In the genomic region with DNA sequence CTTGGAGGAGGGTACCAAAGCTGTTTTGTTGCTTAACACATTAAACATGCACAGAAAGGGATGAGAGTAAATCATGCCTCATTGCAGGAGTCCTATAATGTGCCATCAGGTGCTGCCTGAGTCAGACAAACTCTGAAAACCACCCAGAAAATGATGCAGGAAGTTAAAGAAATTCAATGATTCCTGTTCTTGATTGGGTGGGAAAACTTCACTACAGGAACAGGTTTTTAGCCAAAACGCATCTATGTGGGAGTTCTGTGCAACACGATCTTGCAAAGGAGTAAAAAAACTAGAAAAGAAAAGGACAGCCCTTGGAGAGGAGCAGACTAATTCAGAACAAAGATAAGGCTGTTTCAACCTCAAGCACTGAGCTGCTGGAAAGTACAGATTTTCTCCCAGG, we compare ENCODE assay signal across 12 cellular contexts.
A peak's percentile ranks its signal among the peaks of the same experiment; 100 is the strongest.
DNase-seq lines count a peak whose midpoint lies in the region; ATAC-seq and TF ChIP-seq lines count a peak whose summit lies in the region.
"Had no signal": no experiment of that assay in that cellular context is flagged by ENCODE, and none has a peak within 500 bp of the region (broad histone marks: within the 10 kb centered on the region; RNA-seq: fewer than 3 reads in every experiment).

No MANE protein-coding gene starts in this region.

- no peak overlapping the region for H2BK15ac ChIP-seq in H9 (ENCODE audit: low read depth, low read length)

- H3K27me3 Mint-ChIP-seq in H9 (ENCODE audit: low read depth) (no peaks in the 10 kb centered on the region), nephron progenitor cell (ENCODE audit: low read depth, poor library complexity) (no peaks in the 10 kb centered on the region)
- H3K27me3 Mint-ChIP-seq: CD4-positive, alpha-beta memory T cell had no signal

- H3K36me3 ChIP-seq in hepatocyte (replicated peaks; ENCODE audit: insufficient read depth, low read depth) (no peaks in the 10 kb centered on the region), psoas muscle (ENCODE audit: insufficient read depth in 1 of 2, low read depth in 1 of 2) (no peaks in the 10 kb centered on the region), right atrium auricular region (no peaks in the 10 kb centered on the region)
- H3K36me3 ChIP-seq: BE2C had no signal

- H3K4me1 ChIP-seq in H9 (ENCODE audit: insufficient read depth, low read length): peaks cover 4% of the 10 kb centered on the region; the same call in 1 of the 2 replicates
- no peaks in the 10 kb centered on the region for H3K4me1 ChIP-seq in hepatocyte (ENCODE audit: insufficient read depth)
- H3K4me1 ChIP-seq in psoas muscle: no peaks in the 10 kb centered on the region
- no peaks in the 10 kb centered on the region for H3K4me1 ChIP-seq in right atrium auricular region
- H3K4me1 ChIP-seq: BE2C had no signal

- H3K79me1 ChIP-seq in H9 (ENCODE audit: insufficient read depth, low read depth, low read length, poor library complexity, severe bottlenecking): no peaks in the 10 kb centered on the region

- H3K79me2 ChIP-seq in H9 (ENCODE audit: insufficient read depth, low read length): no peaks in the 10 kb centered on the region
- H3K79me2 ChIP-seq in hepatocyte: no peaks in the 10 kb centered on the region

- H3K4me1 Mint-ChIP-seq in H9 (peaks cover 14 to 15% of the 10 kb centered on the region in 2 experiments), nephron progenitor cell (peaks cover 10% of the 10 kb centered on the region)

- H3K9me3 ChIP-seq in H9 (ENCODE audit: control insufficient read depth, low read depth, low read length) (no peaks in the 10 kb centered on the region), hepatocyte (ENCODE audit: low read depth) (no peaks in the 10 kb centered on the region), psoas muscle (no peaks in the 10 kb centered on the region), right atrium auricular region (no peaks in the 10 kb centered on the region)
- H3K9me3 ChIP-seq: BE2C had no signal

- no peak overlapping the region for H3K14ac ChIP-seq in H9 (ENCODE audit: insufficient read depth, low read length)

- no peak overlapping the region for H3K56ac ChIP-seq in H9 (ENCODE audit: insufficient read length, low read depth, low read length)

- H3K4me3 ChIP-seq in hepatocyte (no peak overlapping the region), psoas muscle (no peak overlapping the region), right atrium auricular region (no peak overlapping the region)
- H3K4me3 ChIP-seq: GM12878 had no signal

- H3K4me2 ChIP-seq in H9 (ENCODE audit: insufficient read depth, insufficient read length, low read length) (peak overlapping the region; percentile 33), hepatocyte (no peak overlapping the region)

- H3K4ac ChIP-seq in H9 (ENCODE audit: low read depth, low read length): no peak overlapping the region

- no peak overlapping the region for H3T11ph ChIP-seq in H9 (ENCODE audit: low read length)

- H3K4me3 Mint-ChIP-seq in H9 (no peak overlapping the region), nephron progenitor cell (no peak overlapping the region)
- H3K4me3 Mint-ChIP-seq: CD4-positive, alpha-beta memory T cell had no signal

- H4K20me1 ChIP-seq in H9 (ENCODE audit: control insufficient read depth, insufficient read depth, insufficient read length): no peaks in the 10 kb centered on the region
- no peaks in the 10 kb centered on the region for H4K20me1 ChIP-seq in hepatocyte (ENCODE audit: insufficient read depth, poor library complexity, severe bottlenecking)

- H4K91ac ChIP-seq in H9 (ENCODE audit: insufficient read length, low read depth, low read length): no peak overlapping the region

- H3K9me2 ChIP-seq in hepatocyte (replicated peaks; ENCODE audit: insufficient read depth): no peaks in the 10 kb centered on the region

- no peak overlapping the region for H2BK12ac ChIP-seq in H9 (ENCODE audit: insufficient read length, low read depth, low read length)

- no peaks in the 10 kb centered on the region for H3K23me2 ChIP-seq in H9 (ENCODE audit: insufficient read length, low read depth, low read length, poor library complexity, severe bottlenecking)

- H3K18ac ChIP-seq in H9 (ENCODE audit: insufficient read length, low read depth, low read length): no peak overlapping the region

- H3K27ac Mint-ChIP-seq in H9 (no peak overlapping the region; a peak in 1 of 7 replicates), nephron progenitor cell (peak overlapping the region; percentile 74)
- H3K27ac Mint-ChIP-seq: CD4-positive, alpha-beta memory T cell had no signal

- peak overlapping the region; percentile 23 for H2AFZ ChIP-seq in H9 (ENCODE audit: low read length)
- H2AFZ ChIP-seq in hepatocyte: peak overlapping the region; percentile 23

- no peaks in the 10 kb centered on the region for H3K36me3 Mint-ChIP-seq in H9 (ENCODE audit: insufficient read depth in 1 of 3, low read depth in 3 of 3)
- H3K36me3 Mint-ChIP-seq in nephron progenitor cell (ENCODE audit: low read depth): no peaks in the 10 kb centered on the region
- H3K36me3 Mint-ChIP-seq: CD4-positive, alpha-beta memory T cell had no signal

- no peak overlapping the region for H2BK120ac ChIP-seq in H9 (ENCODE audit: low read depth, low read length, poor library complexity, severe bottlenecking)

- ATAC-seq in psoas muscle (no peak), HG03039 (IDR thresholded peaks at IDR 0.05; ENCODE audit: unreplicated experiment) (no peak)
- ATAC-seq: GM12878 had no signal

- H3K23ac ChIP-seq in H9 (ENCODE audit: insufficient read length, low read depth, low read length): no peak overlapping the region

- intact Hi-C loops in psoas muscle (cut with DNase I): no loop called here

- TF ChIP-seq CTCF in H9 (conservative IDR thresholded peaks at IDR 0.05): no peak
- no peak for TF ChIP-seq CTCF in hepatocyte (IDR thresholded peaks at IDR 0.05; ENCODE audit: poor library complexity)
- no peak for TF ChIP-seq CTCF in nephron progenitor cell (IDR thresholded peaks at IDR 0.05)
- no peak for TF ChIP-seq CTCF in psoas muscle (IDR thresholded peaks at IDR 0.05)
- no peak for TF ChIP-seq CTCF in right atrium auricular region (IDR thresholded peaks at IDR 0.05)

- no peak overlapping the region for H2BK20ac ChIP-seq in H9 (ENCODE audit: low read depth, low read length, poor library complexity, severe bottlenecking)

- no peak overlapping the region for H4K5ac ChIP-seq in H9 (ENCODE audit: insufficient read length, low read depth, low read length)

- H3K27ac ChIP-seq in H9 (ENCODE audit: insufficient read length, low read depth, low read length) (no peak overlapping the region), hepatocyte (no peak overlapping the region), psoas muscle (no peak overlapping the region), right atrium auricular region (no peak overlapping the region)
- H3K27ac ChIP-seq: C4-2B had no signal

- WGBS in H9 (ENCODE audit: extremely low coverage, insufficient read length, low lambda C conversion rate): no CpG with 5 or more reads among the region's 2 CpGs
- 58% methylated on average over 2 of the region's 2 CpGs for WGBS in hepatocyte (ENCODE audit: low lambda C conversion rate, missing lambda C conversion rate)
- 5 to 23% (median 7%) methylated on average over 2 of the region's 2 CpGs for WGBS in psoas muscle, 3 donors

- H2AK5ac ChIP-seq in H9 (ENCODE audit: insufficient read length, low read length): no peak overlapping the region

- no peak overlapping the region for H3K9ac ChIP-seq in H9 (ENCODE audit: extremely low read depth, insufficient read length, low read length)

- H3K9me3 Mint-ChIP-seq in H9: peaks cover 3 to 9% of the 10 kb centered on the region in 2 experiments; a peak in 4 of 5 replicates
- H3K9me3 Mint-ChIP-seq in nephron progenitor cell: peaks cover under 1% of the 10 kb centered on the region

- no peak overlapping the region for H2BK5ac ChIP-seq in H9 (ENCODE audit: insufficient read length, low read length)

- H4K8ac ChIP-seq in H9 (replicated peaks; ENCODE audit: insufficient read length, low read depth, low read length): no peak overlapping the region

- DNase-seq in H9 (no peak), hepatocyte (ENCODE audit: low spot score) (no peak), nephron progenitor cell (no peak), superior temporal gyrus (ENCODE audit: extremely low spot score) (peak; percentile 63), psoas muscle (no peak), right atrium auricular region (ENCODE audit: low spot score) (no peak)
- DNase-seq: BE2C; CD4-positive, alpha-beta memory T cell; DMS79 had no signal

- no peaks in the 10 kb centered on the region for H3K27me3 ChIP-seq in H9 (ENCODE audit: insufficient read depth, low read length)
- no peaks in the 10 kb centered on the region for H3K27me3 ChIP-seq in hepatocyte
- H3K27me3 ChIP-seq in psoas muscle (ENCODE audit: insufficient read depth in 3 of 3, low read length in 2 of 3): no peaks in the 10 kb centered on the region
- no peaks in the 10 kb centered on the region for H3K27me3 ChIP-seq in right atrium auricular region
- H3K27me3 ChIP-seq: BE2C had no signal
